In genomic region chr14:24334431-24335271, GRCh38 we compare ENCODE assay signal across 8 cellular contexts. TPM values are rescaled to one million over a fixed set of nuclear protein-coding genes. Genes with fewer than 3 reads are reported as not detected.
DNase-seq lines count a peak whose midpoint lies in the region; ATAC-seq and TF ChIP-seq lines count a peak whose summit lies in the region.

Gene ADCY4, minus strand, starts transcription at chr14:24335071. Its CDS starts 419 bp downstream, at chr14:24334652.

- H3K9me3 Mint-ChIP-seq in T-helper 1 cell treated with Interleukin-12 subunit alpha and Interleukin-12 subunit beta and Interleukin-4 antibody, amounts not matched to agents 30 μg/mL and 1 μg/mL, for 36 hours, result no peaks in the 10 kb centered on the region

- H3K36me3 Mint-ChIP-seq in T-helper 1 cell treated with Interleukin-12 subunit alpha and Interleukin-12 subunit beta and Interleukin-4 antibody, amounts not matched to agents 30 μg/mL and 1 μg/mL, for 36 hours (ENCODE audit: low read depth), result peaks cover 29% of the 10 kb centered on the region

- in situ Hi-C loops in mammary epithelial cell (cut with MboI; ENCODE audit: low sequenced_read_pairs in 2 of 2), result loop anchor here (5.0 kb wide), 1 partner anchor 98 kb away; no protein-coding TSS in a partner anchor

- H3K4me3 Mint-ChIP-seq in T-helper 1 cell treated with Interleukin-12 subunit alpha and Interleukin-12 subunit beta and Interleukin-4 antibody, amounts not matched to agents 30 μg/mL and 1 μg/mL, for 36 hours, result peak within 1 kb of the TSS; percentile 46

- dilution Hi-C loops in mammary epithelial cell (cut with HindIII; ENCODE audit: low sequenced_read_pairs), result loop anchor here (5.0 to 10.0 kb wide), 4 partner anchors 33 to 103 kb away; partner anchors contain the start of gene NFATC4

- ATAC-seq in left lobe of liver (peak; percentile 10), GM18502 (IDR thresholded peaks at IDR 0.05; ENCODE audit: poor library complexity, unreplicated experiment) (no peak)

- BruUV-seq in mammary epithelial cell (replicated peaks; lab: Mats Ljungman, UMichigan), result no TSS peak

- DNase-seq in T-helper 1 cell (no peak), mammary epithelial cell (no peak), left lobe of liver (ENCODE audit: low spot score) (no peak), superior temporal gyrus (ENCODE audit: extremely low spot score) (no peak), GM10266 (ENCODE audit: extremely low spot score) (no peak)

- no peak for TF ChIP-seq CTCF in mammary epithelial cell (conservative IDR thresholded peaks at IDR 0.05 in 1 of 2, IDR thresholded peaks at IDR 0.05 in 1 of 2; ENCODE audit: extremely low read depth in 1 of 2, insufficient read depth in 1 of 2, low read depth in 1 of 2, low read length in 2 of 2)
- TF ChIP-seq CTCF in GM10266 (IDR thresholded peaks at IDR 0.05; ENCODE audit: control insufficient read depth, insufficient read depth, low read depth, missing control alignments), result no peak

- no peak within 1 kb of the TSS for H3K27ac Mint-ChIP-seq in T-helper 1 cell treated with Interleukin-12 subunit alpha and Interleukin-12 subunit beta and Interleukin-4 antibody, amounts not matched to agents 30 μg/mL and 1 μg/mL, for 36 hours

- CTCF ChIA-PET in mammary epithelial cell (lab: Charles Lee; ENCODE audit: low non-redundant PET), result interaction anchor here (2.2 kb wide), 1 partner anchor 97 kb away, joined by 31 read pairs; no protein-coding TSS in a partner anchor

- peak within 1 kb of the TSS; percentile 72 for H3K4me2 ChIP-seq in mammary epithelial cell (ENCODE audit: insufficient read depth, low read depth, low read length)

- no peaks in the 10 kb centered on the region for H3K9me3 ChIP-seq in mammary epithelial cell (replicated peaks; ENCODE audit: insufficient read depth, low read length)
- H3K9me3 ChIP-seq in stomach smooth muscle (ENCODE audit: control insufficient read depth in 2 of 2, low read length in 2 of 2), result no peaks in the 10 kb centered on the region

- no peaks in the 10 kb centered on the region for H3K79me2 ChIP-seq in mammary epithelial cell (ENCODE audit: insufficient read depth, low read length)

- no peaks in the 10 kb centered on the region for H4K20me1 ChIP-seq in mammary epithelial cell (ENCODE audit: insufficient read depth, low read length)

- no peak within 1 kb of the TSS for H3K9ac ChIP-seq in mammary epithelial cell (ENCODE audit: insufficient read depth, low read length)
- peak within 1 kb of the TSS; percentile 36 to 55 for H3K9ac ChIP-seq in stomach smooth muscle (ENCODE audit: low read length in 2 of 2)

- peaks cover 13% of the 10 kb centered on the region for H3K27me3 ChIP-seq in mammary epithelial cell (ENCODE audit: insufficient read depth, low read length)
- H3K27me3 ChIP-seq in stomach smooth muscle (ENCODE audit: control insufficient read depth in 1 of 2, insufficient read depth in 2 of 2, low read length in 2 of 2), result peaks cover 46 to 51% of the 10 kb centered on the region in 2 donors

- H3K4me1 ChIP-seq in mammary epithelial cell (ENCODE audit: insufficient read depth, low read length) (peaks cover 22% of the 10 kb centered on the region), stomach smooth muscle (ENCODE audit: control insufficient read depth, insufficient read depth, low read length) (peaks cover 35% of the 10 kb centered on the region)

- intact Hi-C loops in mammary epithelial cell (cut with micrococcal nuclease), result loop anchor here (1.0 to 10.0 kb wide), 3 partner anchors 17 to 360 kb away; no protein-coding TSS in a partner anchor

- H2AFZ ChIP-seq in mammary epithelial cell (ENCODE audit: low read depth, low read length), result peak within 1 kb of the TSS; percentile 62

- 16% methylated on average over 20 of the region's 64 CpGs for WGBS in mammary epithelial cell (ENCODE audit: low coverage, missing lambda C conversion rate)

- peaks cover 34% of the 10 kb centered on the region for H3K4me1 Mint-ChIP-seq in T-helper 1 cell treated with Interleukin-12 subunit alpha and Interleukin-12 subunit beta and Interleukin-4 antibody, amounts not matched to agents 30 μg/mL and 1 μg/mL, for 36 hours (ENCODE audit: low read depth)

- H3K27ac ChIP-seq in mammary epithelial cell (ENCODE audit: insufficient read depth, low read depth, low read length), result no peak within 1 kb of the TSS
- H3K27ac ChIP-seq in stomach smooth muscle (ENCODE audit: low read length), result peak within 1 kb of the TSS; percentile 53

- no peaks in the 10 kb centered on the region for H3K36me3 ChIP-seq in mammary epithelial cell (ENCODE audit: insufficient read depth, low read length)
- no peaks in the 10 kb centered on the region for H3K36me3 ChIP-seq in stomach smooth muscle (ENCODE audit: control insufficient read depth in 2 of 2, insufficient read depth in 2 of 2, low read length in 2 of 2)

- H3K27me3 Mint-ChIP-seq in T-helper 1 cell treated with Interleukin-12 subunit alpha and Interleukin-12 subunit beta and Interleukin-4 antibody, amounts not matched to agents 30 μg/mL and 1 μg/mL, for 36 hours (ENCODE audit: low read depth), result peaks cover 46% of the 10 kb centered on the region

- H3K4me3 ChIP-seq in mammary epithelial cell (replicated peaks in 1 of 3; ENCODE audit: insufficient read depth in 1 of 3, low read depth in 2 of 3, low read length in 3 of 3) (peak within 1 kb of the TSS in 2 of 3 experiments; percentile 5 to 14), stomach smooth muscle (ENCODE audit: low read length in 2 of 2) (peak within 1 kb of the TSS; percentile 46 to 64)

RNA-seq across cellular contexts. Expression of gene ADCY4, which starts in this region (rescaled TPM):
- total RNA-seq in mammary epithelial cell, result under 1 TPM; 0.21 to 0.83 TPM
- 0.10 TPM for polyA plus RNA-seq in mammary epithelial cell
- not detected for polyA minus RNA-seq in mammary epithelial cell
- total RNA-seq in left lobe of liver, result 5.5 TPM
